Comparison of ENCODE assay signal across 20 cellular contexts in the genomic region with DNA sequence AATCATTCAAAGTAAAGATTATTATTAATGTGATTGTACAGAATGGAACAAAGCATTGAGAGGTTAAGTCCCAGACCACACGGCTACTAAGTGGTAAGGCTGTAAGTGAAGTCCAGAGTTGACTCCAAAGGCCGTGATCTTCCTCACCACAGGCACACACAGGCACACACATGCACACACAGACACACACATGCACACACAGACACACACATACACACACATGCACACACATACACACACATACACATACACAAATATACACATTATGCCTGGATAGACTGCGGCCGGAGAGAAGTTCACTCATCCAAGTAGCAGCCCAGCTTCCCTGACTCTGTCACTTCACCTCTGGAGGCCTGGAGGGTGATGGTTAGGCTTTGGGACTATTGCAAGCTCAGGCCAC.
A peak's percentile ranks its signal among the peaks of the same experiment; 100 is the strongest.
DNase-seq lines count a peak whose midpoint lies in the region; ATAC-seq, FAIRE-seq and TF ChIP-seq lines count a peak whose summit lies in the region.
"Had no signal": no experiment of that assay in that cellular context is flagged by ENCODE, and none has a peak within 500 bp of the region (broad histone marks: within the 10 kb centered on the region; RNA-seq: fewer than 3 reads in every experiment).

No MANE protein-coding gene starts in this region.

- H3K36me3 ChIP-seq in HepG2 (replicated peaks in 1 of 2; ENCODE audit: control insufficient read depth in 1 of 2, insufficient read depth in 2 of 2, low read length in 2 of 2) (no peaks in the 10 kb centered on the region), right lobe of liver (no peaks in the 10 kb centered on the region), WERI-Rb-1 (no peaks in the 10 kb centered on the region), psoas muscle (ENCODE audit: insufficient read depth in 1 of 2, low read depth in 1 of 2) (peaks cover 0 to 2% of the 10 kb centered on the region in 2 donors)
- H3K36me3 ChIP-seq: BE2C had no signal

- H3K9me3 ChIP-seq in HepG2 (ENCODE audit: low read length) (no peaks in the 10 kb centered on the region), right lobe of liver (no peaks in the 10 kb centered on the region), WERI-Rb-1 (ENCODE audit: severe bottlenecking) (no peaks in the 10 kb centered on the region), psoas muscle (no peaks in the 10 kb centered on the region)
- H3K9me3 ChIP-seq: BE2C, Caco-2 had no signal

- no peaks in the 10 kb centered on the region for H3K79me2 ChIP-seq in HepG2 (ENCODE audit: insufficient read depth, low read length)

- CTCF ChIA-PET in HepG2 (lab: Yijun Ruan, JAX; ENCODE audit: low intra/inter-chr PET ratio, low total read pairs): no interaction called here

- BruUV-seq in HepG2 (replicated peaks; lab: Mats Ljungman, UMichigan): no TSS peak

- no peak overlapping the region for H2AFZ ChIP-seq in HepG2 (ENCODE audit: low read length)

- intact Hi-C loops in HepG2 (cut with micrococcal nuclease; ENCODE audit: unreplicated experiment): no loop called here
- intact Hi-C loops in right lobe of liver (cut with DNase I): no loop called here
- intact Hi-C loops in psoas muscle (cut with DNase I): no loop called here

- in situ Hi-C loops in HepG2 (cut with HindIII; ENCODE audit: extremely low pct_ligation_motif_present, low pct_unique_long_range_greater_than_20kb): no loop called here

- H3K27me3 ChIP-seq in HepG2 (ENCODE audit: control insufficient read depth in 1 of 2, insufficient read depth in 2 of 2, low read length in 2 of 2) (no peaks in the 10 kb centered on the region), right lobe of liver (no peaks in the 10 kb centered on the region), WERI-Rb-1 (ENCODE audit: insufficient read depth, low read depth, severe bottlenecking) (no peaks in the 10 kb centered on the region), psoas muscle (ENCODE audit: insufficient read depth in 3 of 3, low read length in 2 of 3) (peaks cover 0 to 1% (median 0%) of the 10 kb centered on the region in 3 donors)
- H3K27me3 ChIP-seq: BE2C had no signal

- H3K4me3 ChIP-seq in HepG2 (replicated peaks in 1 of 3; ENCODE audit: insufficient read depth in 1 of 3, low read depth in 2 of 3, low read length in 3 of 3): no peak overlapping the region
- no peak overlapping the region for H3K4me3 ChIP-seq in right lobe of liver
- no peak overlapping the region for H3K4me3 ChIP-seq in WERI-Rb-1 (ENCODE audit: low read depth, low read length)
- no peak overlapping the region for H3K4me3 ChIP-seq in psoas muscle
- H3K4me3 ChIP-seq: K562 had no signal

- 21% methylated on average over 4 of the region's 4 CpGs for WGBS in HepG2 (ENCODE audit: low lambda C conversion rate)
- 71% methylated on average over 2 of the region's 4 CpGs for WGBS in right lobe of liver (ENCODE audit: insufficient coverage, low coverage, low lambda C conversion rate, missing lambda C conversion rate)
- 90 to 94% (median 93%) methylated on average over 4 of the region's 4 CpGs for WGBS in psoas muscle, 3 donors

- TF ChIP-seq RAD21 in HepG2 (CRISPR knock-in tag; IDR thresholded peaks at IDR 0.05): no peak

- TF ChIP-seq POLR2A in HepG2 (IDR thresholded peaks at IDR 0.05; ENCODE audit: insufficient read depth in 1 of 2, low read depth in 2 of 2, low read length in 2 of 2): no peak
- TF ChIP-seq POLR2A in right lobe of liver (IDR thresholded peaks at IDR 0.05): no peak

- H3K4me1 ChIP-seq in HepG2 (ENCODE audit: insufficient read depth, low read length) (no peaks in the 10 kb centered on the region), right lobe of liver (no peaks in the 10 kb centered on the region), psoas muscle (no peaks in the 10 kb centered on the region)
- H3K4me1 ChIP-seq: BE2C, Caco-2 had no signal

- POLR2A ChIA-PET in HepG2 (lab: Yijun Ruan, JAX): no interaction called here

- no peak overlapping the region for H3K9ac ChIP-seq in HepG2 (ENCODE audit: insufficient read depth, low read depth, low read length)

- H3K4me2 ChIP-seq in HepG2 (ENCODE audit: low read depth, low read length): no peak overlapping the region

- no peak for DNase-seq in HepG2 (ENCODE audit: low spot score)
- DNase-seq in right lobe of liver: no peak
- DNase-seq in WERI-Rb-1: no peak
- DNase-seq in psoas muscle: no peak
- DNase-seq in urothelium cell line (ENCODE audit: low spot score): no peak
- DNase-seq in activated CD8-positive, alpha-beta memory T cell treated with anti-CD3 and anti-CD28 coated beads, Interleukin-2, amount 50 U/mL, for 48 hours: no peak
- no peak for DNase-seq in cerebellum (ENCODE audit: low spot score)
- DNase-seq: ACHN; BE2C; Caco-2; CD4-positive, alpha-beta T cell; H9 had no signal

- FAIRE-seq in HepG2 (lab: Jason Lieb, UNC): no peak
- peak; percentile 73 for FAIRE-seq in urothelium cell line (lab: Jason Lieb, UNC)
- FAIRE-seq: A204.1, G401.6, GM12892, GM18507, H1, K562 had no signal

- no peak for ATAC-seq in HepG2
- ATAC-seq in right lobe of liver: no peak
- ATAC-seq in psoas muscle: no peak
- ATAC-seq in GM21526 (IDR thresholded peaks at IDR 0.05; ENCODE audit: low FRiP score, unreplicated experiment): no peak
- ATAC-seq: K562 had no signal

- H3K27ac ChIP-seq in HepG2 (ENCODE audit: extremely low read length, insufficient read depth, low read length): no peak overlapping the region
- H3K27ac ChIP-seq in right lobe of liver: no peak overlapping the region
- H3K27ac ChIP-seq in WERI-Rb-1: peak overlapping the region; percentile 87
- peak overlapping the region; percentile 46 for H3K27ac ChIP-seq in psoas muscle
- H3K27ac ChIP-seq: C4-2B had no signal

- TF ChIP-seq CTCF in HepG2 (CRISPR knock-in tag; IDR thresholded peaks at IDR 0.05) (no peak), right lobe of liver (IDR thresholded peaks at IDR 0.05) (no peak), WERI-Rb-1 (IDR thresholded peaks at IDR 0.05; ENCODE audit: low read depth, low read length) (no peak), psoas muscle (IDR thresholded peaks at IDR 0.05) (no peak)

- no peak for TF ChIP-seq EP300 in HepG2 (IDR thresholded peaks at IDR 0.05; ENCODE audit: low read depth in 2 of 2, low read length in 2 of 2)
- no peak for TF ChIP-seq EP300 in HepG2 (CRISPR knock-in tag; IDR thresholded peaks at IDR 0.05; ENCODE audit: borderline replicate concordance)

- H4K20me1 ChIP-seq in HepG2 (ENCODE audit: insufficient read depth, low read length): no peaks in the 10 kb centered on the region

TF ChIP-seq in HepG2, 621 proteins besides CTCF, POLR2A, EP300 and RAD21:
- TF ChIP-seq ZNF274 (CRISPR knock-in tag; IDR thresholded peaks at IDR 0.05): no peak
- TF ChIP-seq, protein P1, sequence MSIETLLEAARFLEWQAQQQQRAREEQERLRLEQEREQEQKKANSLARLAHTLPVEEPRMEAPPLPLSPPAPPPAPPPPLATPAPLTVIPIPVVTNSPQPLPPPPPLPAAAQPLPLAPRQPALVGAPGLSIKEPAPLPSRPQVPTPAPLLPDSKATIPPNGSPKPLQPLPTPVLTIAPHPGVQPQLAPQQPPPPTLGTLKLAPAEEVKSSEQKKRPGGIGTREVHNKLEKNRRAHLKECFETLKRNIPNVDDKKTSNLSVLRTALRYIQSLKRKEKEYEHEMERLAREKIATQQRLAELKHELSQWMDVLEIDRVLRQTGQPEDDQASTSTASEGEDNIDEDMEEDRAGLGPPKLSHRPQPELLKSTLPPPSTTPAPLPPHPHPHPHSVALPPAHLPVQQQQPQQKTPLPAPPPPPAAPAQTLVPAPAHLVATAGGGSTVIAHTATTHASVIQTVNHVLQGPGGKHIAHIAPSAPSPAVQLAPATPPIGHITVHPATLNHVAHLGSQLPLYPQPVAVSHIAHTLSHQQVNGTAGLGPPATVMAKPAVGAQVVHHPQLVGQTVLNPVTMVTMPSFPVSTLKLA (IDR thresholded peaks at IDR 0.05): 0 out of 2 replicates have a peak, but pooled peaks have one; percentile 6

Comparison
In these comparisons a context has a peak if more than half of its experiments do, and no peak if none do; other contexts are left out.
1. H3K27ac ChIP-seq: peak in WERI-Rb-1 (single experiment) and psoas muscle (single experiment); none in HepG2 (single experiment) and right lobe of liver (0 of 3).